Comparison of ENCODE assay signal across 27 cellular contexts in the genomic region with DNA sequence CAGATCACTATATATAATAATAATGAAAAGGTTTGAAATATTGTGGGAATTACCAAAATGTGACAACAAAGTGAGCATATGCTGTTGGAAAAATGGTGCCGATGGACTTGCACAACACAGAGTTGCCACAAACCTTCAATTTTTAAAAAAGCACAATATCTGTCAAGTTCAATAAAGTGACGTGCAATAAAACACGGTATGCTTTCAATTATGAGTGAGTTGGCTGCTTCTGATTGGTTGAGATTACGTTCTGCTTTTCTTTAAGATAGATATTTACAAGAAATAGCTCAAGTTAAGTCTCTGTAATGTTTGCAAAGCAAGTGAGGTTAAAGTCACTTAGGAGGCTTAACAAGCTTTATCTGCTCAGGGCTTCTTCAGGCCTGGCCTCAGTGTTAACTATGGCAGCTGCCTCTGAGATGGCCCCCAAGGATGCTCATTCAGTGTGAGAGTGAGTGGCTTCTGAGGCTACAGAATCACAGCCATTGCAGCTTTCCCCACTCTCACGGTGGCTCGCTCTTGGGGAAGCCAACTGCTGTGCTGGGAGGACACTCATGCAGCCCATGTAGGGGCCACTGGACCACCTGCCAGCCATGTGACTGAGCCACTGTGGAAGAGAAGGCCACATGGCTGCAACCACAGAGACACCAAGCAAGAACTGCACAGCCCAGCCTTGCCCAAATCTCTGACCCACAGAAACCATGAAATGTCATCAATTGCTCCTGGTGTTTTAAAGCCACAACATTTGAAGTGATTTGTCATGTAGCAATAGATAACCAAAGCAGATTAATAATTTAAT.
"Had no signal": no experiment of that assay in that cellular context is flagged by ENCODE, and none has a peak within 500 bp of the region (broad histone marks: within the 10 kb centered on the region; RNA-seq: fewer than 3 reads in every experiment).

No MANE protein-coding gene starts in this region.

- H3K36me3 ChIP-seq: brain microvascular endothelial cell, cardiac muscle cell, Peyer's patch, SJCRH30 had no signal

- H3K27me3 ChIP-seq: brain microvascular endothelial cell, cardiac muscle cell, Peyer's patch, SJCRH30 had no signal

- H3K27ac ChIP-seq: brain microvascular endothelial cell, cardiac muscle cell, Peyer's patch, RWPE1, SJCRH30 had no signal

- H3K9me3 ChIP-seq: Peyer's patch, SJCRH30 had no signal

- ATAC-seq: activated CD8-positive, alpha-beta memory T cell treated with anti-CD3 and anti-CD28 coated beads, Interleukin-2, amount 10 ng/mL, durations not matched to agents 7 days and 5 days; activated naive CD4-positive, alpha-beta T cell treated with anti-CD3 and anti-CD28 coated beads, Interleukin-2, amount 50 U/mL, for 72 hours; activated naive CD8-positive, alpha-beta T cell treated with anti-CD3 and anti-CD28 coated beads, Interleukin-2, amount 50 U/mL, for 24 hours; T-helper 17 cell had no signal

- H3K4me3 ChIP-seq: cardiac muscle cell, Peyer's patch, SJCRH30 had no signal

- H3K4me1 ChIP-seq: Peyer's patch, SJCRH30 had no signal

- DNase-seq: activated B cell treated with CpG ODN at 0.5 μM for 24 hours; activated CD4-positive, alpha-beta T cell treated with anti-CD3 and anti-CD28 coated beads for 1 hour; activated CD4-positive, alpha-beta T cell treated with anti-CD3 and anti-CD28 coated beads, Interleukin-2, amount 10 ng/mL, durations not matched to agents 24 days and 14 days; activated CD4-positive, alpha-beta T cell treated with anti-CD3 and anti-CD28 coated beads, Interleukin-2, amount 50 U/mL, for 48 hours; activated CD8-positive, alpha-beta memory T cell treated with anti-CD3 and anti-CD28 coated beads, Interleukin-2, amount 10 ng/mL, durations not matched to agents 7 days and 5 days; activated effector memory CD4-positive, alpha-beta T cell treated with anti-CD3 and anti-CD28 coated beads, Interleukin-2, amount 50 U/mL, for 16 hours; activated naive CD4-positive, alpha-beta T cell treated with Interleukin-2 at 50 U/mL for 16 hours; activated naive CD8-positive, alpha-beta T cell treated with anti-CD3 and anti-CD28 coated beads, Interleukin-2, amount 50 U/mL, for 24 hours; activated T-cell treated with anti-CD3 and anti-CD28 coated beads, Interleukin-2, amount 50 U/mL, for 24 hours; amygdala; brain microvascular endothelial cell; Karpas-422; MM.1S; NCI-H1105; NCI-H1436; NCI-H1694 treated with DMSO at 0.1 percent for 48 hours; NCI-H2029 treated with DMSO at 0.1 percent for 48 hours; NCI-H446; NCI-H524; Peyer's patch; Right ventricle myocardium superior; SJCRH30; T-helper 17 cell; T-helper 9 cell had no signal
